10 cellular contexts compared by ENCODE assay signal in the genomic region with DNA sequence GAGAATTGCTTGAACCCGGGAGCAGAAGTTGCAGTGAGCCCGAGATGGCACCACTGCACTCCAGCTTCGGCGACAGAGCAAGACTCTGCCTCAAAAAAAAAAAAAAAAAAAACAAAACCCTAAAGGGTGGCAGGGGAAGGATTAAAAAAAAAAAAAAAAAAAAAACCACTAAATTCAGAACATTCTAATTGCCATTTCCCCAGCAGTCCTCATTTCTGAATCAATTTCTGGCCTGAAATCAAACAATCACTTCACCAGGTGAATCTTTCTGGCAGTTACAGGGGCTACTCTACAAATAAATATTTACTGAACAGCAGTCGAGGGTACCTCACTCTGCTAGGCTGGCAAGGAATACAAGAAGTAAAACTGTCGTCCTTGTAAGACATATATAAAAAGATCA. TPM values are rescaled to one million over a fixed set of nuclear protein-coding genes. Genes with fewer than 3 reads are reported as not detected.
DNase-seq lines count a peak whose midpoint lies in the region; ATAC-seq and TF ChIP-seq lines count a peak whose summit lies in the region.
"Had no signal": no experiment of that assay in that cellular context is flagged by ENCODE, and none has a peak within 500 bp of the region (broad histone marks: within the 10 kb centered on the region; RNA-seq: fewer than 3 reads in every experiment).

No MANE protein-coding gene starts in this region.

- CTCF ChIA-PET in activated naive CD4-positive, alpha-beta T cell treated with anti-CD3 and anti-CD28 coated beads for 36 hours (lab: Charles Lee): interaction anchor here (1.1 kb wide), 1 partner anchor 107 kb away, joined by 3 read pairs; no protein-coding TSS in a partner anchor

- no peaks in the 10 kb centered on the region for H3K27me3 Mint-ChIP-seq in activated naive CD4-positive, alpha-beta T cell treated with anti-CD3 and anti-CD28 coated beads for 36 hours (ENCODE audit: low read depth)
- peaks cover 4% of the 10 kb centered on the region for H3K27me3 Mint-ChIP-seq in glutamatergic neuron (ENCODE audit: unreplicated experiment)
- no peaks in the 10 kb centered on the region for H3K27me3 Mint-ChIP-seq in stimulated activated naive B cell treated with anti-CD40 and anti-IgM and Interleukin-4, amounts not matched to agents 10 μg/mL and 1 μg/mL and 100 μg/mL, for 72 hours

- peaks cover 22% of the 10 kb centered on the region for H3K4me1 Mint-ChIP-seq in activated naive CD4-positive, alpha-beta T cell treated with anti-CD3 and anti-CD28 coated beads for 36 hours (ENCODE audit: low read depth)
- H3K4me1 Mint-ChIP-seq in glutamatergic neuron (ENCODE audit: low read depth, unreplicated experiment): peaks cover 6% of the 10 kb centered on the region
- H3K4me1 Mint-ChIP-seq in stimulated activated naive B cell treated with anti-CD40 and anti-IgM and Interleukin-4, amounts not matched to agents 10 μg/mL and 1 μg/mL and 100 μg/mL, for 72 hours: peaks cover 5 to 29% of the 10 kb centered on the region in 2 donors

- H3K36me3 Mint-ChIP-seq in activated naive CD4-positive, alpha-beta T cell treated with anti-CD3 and anti-CD28 coated beads for 36 hours (ENCODE audit: low read depth): peaks cover 27% of the 10 kb centered on the region
- H3K36me3 Mint-ChIP-seq in glutamatergic neuron (ENCODE audit: unreplicated experiment): peaks cover 13% of the 10 kb centered on the region
- peaks cover 27 to 36% of the 10 kb centered on the region in 2 donors for H3K36me3 Mint-ChIP-seq in stimulated activated naive B cell treated with anti-CD40 and anti-IgM and Interleukin-4, amounts not matched to agents 10 μg/mL and 1 μg/mL and 100 μg/mL, for 72 hours

- H3K9me3 Mint-ChIP-seq in activated naive CD4-positive, alpha-beta T cell treated with anti-CD3 and anti-CD28 coated beads for 36 hours: peaks cover 5% of the 10 kb centered on the region
- H3K9me3 Mint-ChIP-seq in glutamatergic neuron (ENCODE audit: unreplicated experiment): peaks cover 12% of the 10 kb centered on the region
- H3K9me3 Mint-ChIP-seq in stimulated activated naive B cell treated with anti-CD40 and anti-IgM and Interleukin-4, amounts not matched to agents 10 μg/mL and 1 μg/mL and 100 μg/mL, for 72 hours: peaks cover 6% of the 10 kb centered on the region in 2 donors

- no peak for DNase-seq in activated naive CD4-positive, alpha-beta T cell treated with anti-CD3 and anti-CD28 coated beads for 36 hours
- no peak for DNase-seq in activated naive CD4-positive, alpha-beta T cell (lab: John Stamatoyannopoulos, UW)
- DNase-seq in glutamatergic neuron (no peak), NCI-H446 (lab: John Stamatoyannopoulos, UW) (no peak), DMS114 treated with DMSO at 0.1 percent for 48 hours (lab: John Stamatoyannopoulos, UW; ENCODE audit: unreplicated experiment) (no peak)
- no peak for DNase-seq in stimulated activated naive B cell treated with anti-CD40 and anti-IgM and Interleukin-4, amounts not matched to agents 10 μg/mL and 1 μg/mL and 100 μg/mL, for 72 hours
- DNase-seq: COR-L47, NCI-H524 treated with DMSO at 0.1 percent for 48 hours had no signal

- peak overlapping the region; percentile 94 for H3K4me3 Mint-ChIP-seq in activated naive CD4-positive, alpha-beta T cell treated with anti-CD3 and anti-CD28 coated beads for 36 hours
- peak overlapping the region; percentile 100 for H3K4me3 Mint-ChIP-seq in glutamatergic neuron (ENCODE audit: unreplicated experiment)
- peak overlapping the region; percentile 96 to 100 for H3K4me3 Mint-ChIP-seq in stimulated activated naive B cell treated with anti-CD40 and anti-IgM and Interleukin-4, amounts not matched to agents 10 μg/mL and 1 μg/mL and 100 μg/mL, for 72 hours

- ATAC-seq in stimulated activated naive B cell treated with anti-CD40 and anti-IgM and Interleukin-4, amounts not matched to agents 10 μg/mL and 1 μg/mL and 100 μg/mL, for 72 hours (replicated peaks): no peak
- no peak for ATAC-seq in GM19023 (IDR thresholded peaks at IDR 0.05; ENCODE audit: unreplicated experiment)

- peak overlapping the region; percentile 98 for H3K27ac Mint-ChIP-seq in activated naive CD4-positive, alpha-beta T cell treated with anti-CD3 and anti-CD28 coated beads for 36 hours
- no peak overlapping the region for H3K27ac Mint-ChIP-seq in glutamatergic neuron (ENCODE audit: unreplicated experiment)
- H3K27ac Mint-ChIP-seq in stimulated activated naive B cell treated with anti-CD40 and anti-IgM and Interleukin-4, amounts not matched to agents 10 μg/mL and 1 μg/mL and 100 μg/mL, for 72 hours: no peak overlapping the region

- TF ChIP-seq CTCF in WI38 (IDR thresholded peaks at IDR 0.05; ENCODE audit: low read depth, low read length): no peak
- no peak for TF ChIP-seq CTCF in glutamatergic neuron (IDR thresholded peaks at IDR 0.05; ENCODE audit: partially characterized antibody, unreplicated experiment)

- intact Hi-C loops in activated naive CD4-positive, alpha-beta T cell treated with anti-CD3 and anti-CD28 coated beads for 36 hours (cut with micrococcal nuclease): loop anchor here (5.0 kb wide), 1 partner anchor 252 kb away; the partner anchor contains the start of genes CPNE1 and RBM12

- peak overlapping the region; percentile 100 for H3K4me3 ChIP-seq in WI38 (ENCODE audit: low read depth, low read length)

RNA-seq across cellular contexts. Expression of gene UQCC1, which starts 1.2 kb away (rescaled TPM):
- total RNA-seq in activated naive CD4-positive, alpha-beta T cell treated with anti-CD3 and anti-CD28 coated beads for 36 hours: 10 to 100 TPM; 47.4 to 48.5 TPM
- total RNA-seq in glutamatergic neuron (ENCODE audit: unreplicated experiment): 46.0 TPM

RNA-seq across cellular contexts. Expression of gene GDF5, which starts 27.4 kb away (rescaled TPM):
- not detected for total RNA-seq in activated naive CD4-positive, alpha-beta T cell treated with anti-CD3 and anti-CD28 coated beads for 36 hours
- 0.15 TPM for total RNA-seq in glutamatergic neuron (ENCODE audit: unreplicated experiment)

RNA-seq across cellular contexts. Expression of gene CEP250, which starts 44.8 kb away (rescaled TPM):
- total RNA-seq in activated naive CD4-positive, alpha-beta T cell treated with anti-CD3 and anti-CD28 coated beads for 36 hours: 10 to 100 TPM; 43.4 to 46.9 TPM
- total RNA-seq in glutamatergic neuron (ENCODE audit: unreplicated experiment): 39.4 TPM
